Comparison of ENCODE assay signal across 10 cellular contexts in genomic region chrX:47358387-47359065, GRCh38. TPM values are rescaled to one million over a fixed set of nuclear protein-coding genes. Genes with fewer than 3 reads are reported as not detected.
DNase-seq lines count a peak whose midpoint lies in the region.
"Had no signal": no experiment of that assay in that cellular context is flagged by ENCODE, and none has a peak within 500 bp of the region (broad histone marks: within the 10 kb centered on the region; RNA-seq: fewer than 3 reads in every experiment).

No MANE protein-coding gene starts in this region.

- H3K4me3 Mint-ChIP-seq in activated naive CD8-positive, alpha-beta T cell treated with anti-CD3 and anti-CD28 coated beads for 36 hours: peak overlapping the region; percentile 8

- H3K4me1 Mint-ChIP-seq in activated naive CD8-positive, alpha-beta T cell treated with anti-CD3 and anti-CD28 coated beads for 36 hours: peaks cover 17% of the 10 kb centered on the region

- H3K27ac Mint-ChIP-seq in activated naive CD8-positive, alpha-beta T cell treated with anti-CD3 and anti-CD28 coated beads for 36 hours: peak overlapping the region; percentile 83

- DNase-seq in activated gamma-delta T cell treated with Interleukin-2 at 50 U/mL for 16 hours (peak; percentile 9), activated gamma-delta T cell (lab: John Stamatoyannopoulos, UW) (no peak), T-helper 2 cell (peak in 3 of 5 experiments; percentile 13 to 73 (median 15)), T-helper 9 cell (no peak), NCI-H446 (lab: John Stamatoyannopoulos, UW) (no peak), iPS-NIHi7 (ENCODE audit: extremely low spot score) (no peak)
- DNase-seq in activated naive CD8-positive, alpha-beta T cell treated with anti-CD3 and anti-CD28 coated beads for 36 hours: peak; percentile 3
- DNase-seq in stimulated activated CD4-positive, alpha-beta T cell treated with anti-CD3 and anti-CD28 coated beads, TNF-alpha, amount 100 ng/mL, for 4 hours (ENCODE audit: low read depth in 3 of 3): peak in 2 of 3 experiments; percentile 5 to 11
- DNase-seq: NCI-H187, sigmoid colon had no signal

- H3K9me3 Mint-ChIP-seq in activated naive CD8-positive, alpha-beta T cell treated with anti-CD3 and anti-CD28 coated beads for 36 hours: no peaks in the 10 kb centered on the region

- H3K36me3 Mint-ChIP-seq in activated naive CD8-positive, alpha-beta T cell treated with anti-CD3 and anti-CD28 coated beads for 36 hours: no peaks in the 10 kb centered on the region

- no peaks in the 10 kb centered on the region for H3K27me3 Mint-ChIP-seq in activated naive CD8-positive, alpha-beta T cell treated with anti-CD3 and anti-CD28 coated beads for 36 hours

RNA-seq across cellular contexts. Expression of gene ZNF157, which starts 11.9 kb away (rescaled TPM):
- 1 to 10 TPM in 1 of 2 experiments, under 1 TPM in 1; 0.78 to 1.2 TPM for total RNA-seq in activated naive CD8-positive, alpha-beta T cell treated with anti-CD3 and anti-CD28 coated beads for 36 hours

Comparison
In these comparisons a context has a peak if more than half of its experiments do, and no peak if none do; other contexts are left out.
1. DNase-seq: peak in activated gamma-delta T cell treated with Interleukin-2 at 50 U/mL for 16 hours (single experiment), T-helper 2 cell (3 of 5), activated naive CD8-positive, alpha-beta T cell treated with anti-CD3 and anti-CD28 coated beads for 36 hours (single experiment) and stimulated activated CD4-positive, alpha-beta T cell treated with anti-CD3 and anti-CD28 coated beads, TNF-alpha, amount 100 ng/mL, for 4 hours (2 of 3); none in activated gamma-delta T cell (single experiment), T-helper 9 cell (single experiment), NCI-H446 (0 of 2) and iPS-NIHi7 (single experiment).